16 cellular contexts compared by ENCODE assay signal in genomic region chr13:111262715-111263114, GRCh38. TPM values are rescaled to one million over a fixed set of nuclear protein-coding genes. Genes with fewer than 3 reads are reported as not detected.
"Had no signal": no experiment of that assay in that cellular context is flagged by ENCODE, and none has a peak within 500 bp of the region (broad histone marks: within the 10 kb centered on the region; RNA-seq: fewer than 3 reads in every experiment).

No MANE protein-coding gene starts in this region.

- ATAC-seq: activated T-cell treated with anti-CD3 and anti-CD28 coated beads, Interleukin-2, amount 50 U/mL, for 4 hours; left lobe of liver had no signal

- H3K27ac ChIP-seq: ascending aorta, esophagus squamous epithelium, tibial artery had no signal

- H3K27me3 ChIP-seq: ascending aorta, esophagus squamous epithelium, tibial artery had no signal

- FAIRE-seq: bronchial epithelial cell, endometrium, TTC549 had no signal

- H3K9me3 ChIP-seq: ascending aorta, esophagus squamous epithelium, tibial artery had no signal

- H3K4me3 ChIP-seq: ascending aorta, esophagus squamous epithelium, tibial artery had no signal

- DNase-seq: activated CD4-positive, alpha-beta T cell treated with anti-CD3 and anti-CD28 coated beads, Interleukin-2, amount 10 ng/mL, durations not matched to agents 7 days and 5 days; activated CD4-positive, CD25-positive, alpha-beta regulatory T cell; activated gamma-delta T cell treated with Interleukin-2 at 50 U/mL for 16 hours; activated T-cell treated with anti-CD3 and anti-CD28 coated beads, Interleukin-2, amount 50 U/mL, for 4 hours; esophagus squamous epithelium; foreskin fibroblast; stimulated activated CD4-positive, alpha-beta T cell treated with anti-CD3 and anti-CD28 coated beads, Interleukin-15, amount 100 ng/mL, for 24 hours; stimulated activated CD4-positive, alpha-beta T cell treated with anti-CD3 and anti-CD28 coated beads, Interleukin-4, amount 100 ng/mL, for 24 hours; T-helper 2 cell; tibial artery had no signal

- H3K4me1 ChIP-seq: ascending aorta, esophagus squamous epithelium had no signal

RNA-seq across cellular contexts. Expression of gene TEX29, which starts 57.7 kb away (rescaled TPM):
- total RNA-seq: ascending aorta, bronchial epithelial cell, esophagus squamous epithelium, pulmonary artery endothelial cell had no signal
